22 cellular contexts compared by ENCODE assay signal in the genomic region with DNA sequence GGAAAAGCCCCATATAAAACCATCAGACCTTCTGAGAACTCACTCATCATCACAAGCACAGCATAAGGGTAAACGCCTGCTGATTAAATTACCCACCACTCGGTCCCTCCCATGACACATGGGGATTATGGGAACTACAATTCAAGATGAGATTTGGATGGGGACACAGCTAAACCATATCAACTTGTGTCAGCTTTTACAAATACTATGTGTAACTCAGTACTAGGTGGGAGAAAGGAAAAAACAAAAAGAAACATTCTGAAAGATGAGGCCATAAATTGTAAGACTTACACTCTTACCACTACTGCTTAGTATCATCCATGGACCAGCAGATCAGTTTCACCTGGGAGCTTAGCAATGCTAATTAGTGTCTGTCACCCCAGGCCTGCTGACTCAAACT.
DNase-seq lines count a peak whose midpoint lies in the region; ATAC-seq, FAIRE-seq and TF ChIP-seq lines count a peak whose summit lies in the region.
"Had no signal": no experiment of that assay in that cellular context is flagged by ENCODE, and none has a peak within 500 bp of the region (broad histone marks: within the 10 kb centered on the region; RNA-seq: fewer than 3 reads in every experiment).

No MANE protein-coding gene starts in this region.

- intact Hi-C loops in right lobe of liver (cut with DNase I) (no loop called here), HepG2 (cut with micrococcal nuclease; ENCODE audit: unreplicated experiment) (no loop called here), K562 (cut with micrococcal nuclease) (no loop called here)

- no peak for TF ChIP-seq POLR2A in right lobe of liver (IDR thresholded peaks at IDR 0.05)
- TF ChIP-seq POLR2A in HepG2 (IDR thresholded peaks at IDR 0.05; ENCODE audit: insufficient read depth in 1 of 2, low read depth in 2 of 2, low read length in 2 of 2), result no peak
- no peak for TF ChIP-seq POLR2A in K562 (conservative IDR thresholded peaks at IDR 0.05)

- BruUV-seq in HepG2 (replicated peaks; lab: Mats Ljungman, UMichigan), result no TSS peak
- BruUV-seq in K562 (replicated peaks; lab: Mats Ljungman, UMichigan), result no TSS peak

- no peaks in the 10 kb centered on the region for H3K36me3 Mint-ChIP-seq in activated naive CD8-positive, alpha-beta T cell treated with anti-CD3 and anti-CD28 coated beads, Interleukin-2, amount 50 U/mL, for 24 hours (ENCODE audit: low read depth)
- H3K36me3 Mint-ChIP-seq: CD14-positive monocyte had no signal

- in situ Hi-C loops in HepG2 (cut with HindIII; ENCODE audit: extremely low pct_ligation_motif_present, low pct_unique_long_range_greater_than_20kb) (no loop called here), K562 (cut with MboI) (no loop called here)

- POLR2A ChIA-PET in HepG2 (lab: Yijun Ruan, JAX) (interaction anchor here (3.2 kb wide), 1 partner anchor 27 kb away, joined by 12 read pairs; no protein-coding TSS in a partner anchor), K562 (lab: Yijun Ruan, JAX) (no interaction called here)

- H4K20me1 ChIP-seq in HepG2 (ENCODE audit: insufficient read depth, low read length), result no peaks in the 10 kb centered on the region
- no peaks in the 10 kb centered on the region for H4K20me1 ChIP-seq in K562 (replicated peaks; ENCODE audit: control insufficient read depth, insufficient read depth, low read length)

- H3K9me3 Mint-ChIP-seq in activated naive CD8-positive, alpha-beta T cell treated with anti-CD3 and anti-CD28 coated beads, Interleukin-2, amount 50 U/mL, for 24 hours, result no peaks in the 10 kb centered on the region
- H3K9me3 Mint-ChIP-seq: dendritic cell treated with granulocyte-macrophage colony-stimulating factor and Interleukin-4, amounts not matched to agents 40 ng/mL and 50 ng/mL, for 4 days had no signal

- FAIRE-seq in HepG2 (lab: Jason Lieb, UNC), result no peak
- no peak for FAIRE-seq in K562 (lab: Jason Lieb, UNC)
- FAIRE-seq: endometrium had no signal

- H3K4me1 Mint-ChIP-seq in activated naive CD8-positive, alpha-beta T cell treated with anti-CD3 and anti-CD28 coated beads, Interleukin-2, amount 50 U/mL, for 24 hours, result peaks cover 7% of the 10 kb centered on the region

- H3K36me3 ChIP-seq in right lobe of liver (no peaks in the 10 kb centered on the region), HepG2 (replicated peaks in 1 of 2; ENCODE audit: control insufficient read depth in 1 of 2, insufficient read depth in 2 of 2, low read length in 2 of 2) (no peaks in the 10 kb centered on the region), K562 (ENCODE audit: control insufficient read depth, insufficient read depth, low read length) (no peaks in the 10 kb centered on the region), parathyroid adenoma (ENCODE audit: control insufficient read depth, insufficient read depth, low read length) (no peaks in the 10 kb centered on the region)
- H3K36me3 ChIP-seq: cardiac muscle cell, SJSA1, upper lobe of right lung had no signal

- H3K4me3 ChIP-seq in right lobe of liver, result no peak overlapping the region
- H3K4me3 ChIP-seq in HepG2 (replicated peaks in 1 of 3; ENCODE audit: insufficient read depth in 1 of 3, low read depth in 2 of 3, low read length in 3 of 3), result no peak overlapping the region
- no peak overlapping the region for H3K4me3 ChIP-seq in K562
- no peak overlapping the region for H3K4me3 ChIP-seq in parathyroid adenoma (ENCODE audit: low read depth, low read length)
- H3K4me3 ChIP-seq: cardiac muscle cell, SJSA1, upper lobe of right lung had no signal

- H3K4me1 ChIP-seq in right lobe of liver, result peaks cover 0 to 68% (median 17%) of the 10 kb centered on the region in 4 donors
- peaks cover 43% of the 10 kb centered on the region for H3K4me1 ChIP-seq in HepG2 (ENCODE audit: insufficient read depth, low read length)
- no peaks in the 10 kb centered on the region for H3K4me1 ChIP-seq in K562 (replicated peaks in 1 of 2; ENCODE audit: control insufficient read depth in 2 of 2, insufficient read depth in 2 of 2, low read length in 2 of 2)
- no peaks in the 10 kb centered on the region for H3K4me1 ChIP-seq in parathyroid adenoma

- TF ChIP-seq EP300 in HepG2 (IDR thresholded peaks at IDR 0.05; ENCODE audit: low read depth in 2 of 2, low read length in 2 of 2) (no peak), HepG2 (CRISPR knock-in tag; IDR thresholded peaks at IDR 0.05; ENCODE audit: borderline replicate concordance) (no peak), K562 (IDR thresholded peaks at IDR 0.05; ENCODE audit: low read length) (no peak)

- H3K27me3 Mint-ChIP-seq in activated naive CD8-positive, alpha-beta T cell treated with anti-CD3 and anti-CD28 coated beads, Interleukin-2, amount 50 U/mL, for 24 hours, result no peaks in the 10 kb centered on the region
- H3K27me3 Mint-ChIP-seq: activated CD4-positive, alpha-beta T cell treated with anti-CD3 and anti-CD28 coated beads for 36 hours; dendritic cell treated with granulocyte-macrophage colony-stimulating factor and Interleukin-4, amounts not matched to agents 40 ng/mL and 50 ng/mL, for 4 days had no signal

- H3K4me2 ChIP-seq in HepG2 (ENCODE audit: low read depth, low read length) (no peak overlapping the region), K562 (ENCODE audit: insufficient read depth, low read length) (no peak overlapping the region), parathyroid adenoma (ENCODE audit: low read length) (no peak overlapping the region)

- H3K9ac ChIP-seq in HepG2 (ENCODE audit: insufficient read depth, low read depth, low read length), result no peak overlapping the region
- H3K9ac ChIP-seq in K562 (ENCODE audit: insufficient read depth in 1 of 2, low read depth in 2 of 2, low read length in 2 of 2), result no peak overlapping the region
- H3K9ac ChIP-seq in parathyroid adenoma, result no peak overlapping the region

- TF ChIP-seq CTCF in right lobe of liver (IDR thresholded peaks at IDR 0.05) (no peak), HepG2 (CRISPR knock-in tag; IDR thresholded peaks at IDR 0.05) (no peak), K562 (IDR thresholded peaks at IDR 0.05 in 2 of 3, conservative IDR thresholded peaks at IDR 0.05 in 1 of 3; ENCODE audit: insufficient read depth in 2 of 3, low read depth in 1 of 3, low read length in 3 of 3) (no peak), parathyroid adenoma (IDR thresholded peaks at IDR 0.05) (no peak)

- H3K9me3 ChIP-seq in right lobe of liver (no peaks in the 10 kb centered on the region), HepG2 (ENCODE audit: low read length) (no peaks in the 10 kb centered on the region), K562 (replicated peaks; ENCODE audit: control insufficient read depth, insufficient read depth, low read depth, low read length) (0 out of 2 replicates have a peak, but pooled peaks cover 2% of the 10 kb centered on the region), parathyroid adenoma (ENCODE audit: control insufficient read depth, low read length) (no peaks in the 10 kb centered on the region)
- H3K9me3 ChIP-seq: SJSA1, upper lobe of right lung had no signal

- CTCF ChIA-PET in HepG2 (lab: Yijun Ruan, JAX; ENCODE audit: low intra/inter-chr PET ratio, low total read pairs), result no interaction called here
- CTCF ChIA-PET in K562 (lab: Yijun Ruan, JAX; ENCODE audit: low intra/inter-chr PET ratio), result no interaction called here

- DNase-seq in right lobe of liver (no peak), HepG2 (ENCODE audit: low spot score) (no peak), K562 (ENCODE audit: extremely low read depth in 1 of 4, low spot score in 3 of 4) (no peak), NCI-H526 treated with DMSO at 0.1 percent for 48 hours (lab: John Stamatoyannopoulos, UW) (no peak), putamen (ENCODE audit: low spot score) (no peak)
- DNase-seq in activated naive CD8-positive, alpha-beta T cell treated with anti-CD3 and anti-CD28 coated beads, Interleukin-2, amount 50 U/mL, for 24 hours, result no peak
- DNase-seq: activated CD4-positive, alpha-beta T cell treated with anti-CD3 and anti-CD28 coated beads for 36 hours; activated naive CD4-positive, alpha-beta T cell treated with Interleukin-2 at 50 U/mL for 16 hours; activated T-cell treated with anti-CD3 and anti-CD28 coated beads, Interleukin-2, amount 50 U/mL, for 48 hours; MM.1S; NCI-H1436 treated with DMSO at 0.1 percent for 48 hours; NCI-H2227 treated with DMSO at 0.1 percent for 48 hours; stimulated activated CD8-positive, alpha-beta memory T cell treated with anti-CD3 and anti-CD28 coated beads, Interleukin-4, amount 100 ng/mL, for 48 hours; T-helper 1 cell; upper lobe of right lung had no signal

- no peaks in the 10 kb centered on the region for H3K9me1 ChIP-seq in K562 (ENCODE audit: control insufficient read depth, insufficient read depth, low read length)

- H3K27me3 ChIP-seq in right lobe of liver (no peaks in the 10 kb centered on the region), HepG2 (ENCODE audit: control insufficient read depth in 1 of 2, insufficient read depth in 2 of 2, low read length in 2 of 2) (no peaks in the 10 kb centered on the region), K562 (ENCODE audit: control insufficient read depth in 2 of 2, insufficient read depth in 2 of 2, low read length in 2 of 2) (no peaks in the 10 kb centered on the region), parathyroid adenoma (ENCODE audit: control insufficient read depth, insufficient read depth, low read length) (no peaks in the 10 kb centered on the region)
- H3K27me3 ChIP-seq: cardiac muscle cell, SJSA1, upper lobe of right lung had no signal

- no peak overlapping the region for H3K27ac Mint-ChIP-seq in activated naive CD8-positive, alpha-beta T cell treated with anti-CD3 and anti-CD28 coated beads, Interleukin-2, amount 50 U/mL, for 24 hours
- H3K27ac Mint-ChIP-seq: activated CD4-positive, alpha-beta T cell treated with anti-CD3 and anti-CD28 coated beads for 36 hours; CD14-positive monocyte; dendritic cell treated with granulocyte-macrophage colony-stimulating factor and Interleukin-4, amounts not matched to agents 40 ng/mL and 50 ng/mL, for 4 days had no signal

- H3K27ac ChIP-seq in right lobe of liver, result peak overlapping the region in 2 of 3 donors; percentile 57 to 81
- no peak overlapping the region for H3K27ac ChIP-seq in HepG2 (ENCODE audit: extremely low read length, insufficient read depth, low read length)
- no peak overlapping the region for H3K27ac ChIP-seq in K562 (ENCODE audit: extremely low read depth, low read depth, low read length)
- H3K27ac ChIP-seq in parathyroid adenoma, result peak overlapping the region; percentile 26
- H3K27ac ChIP-seq: cardiac muscle cell, SJSA1, upper lobe of right lung had no signal

- no peak overlapping the region for H2AFZ ChIP-seq in HepG2 (ENCODE audit: low read length)
- H2AFZ ChIP-seq in K562 (ENCODE audit: low read depth, low read length), result no peak overlapping the region
- no peak overlapping the region for H2AFZ ChIP-seq in parathyroid adenoma

- no peak overlapping the region for H3K4me3 Mint-ChIP-seq in activated naive CD8-positive, alpha-beta T cell treated with anti-CD3 and anti-CD28 coated beads, Interleukin-2, amount 50 U/mL, for 24 hours
- H3K4me3 Mint-ChIP-seq: activated CD4-positive, alpha-beta T cell treated with anti-CD3 and anti-CD28 coated beads for 36 hours; CD14-positive monocyte; dendritic cell treated with granulocyte-macrophage colony-stimulating factor and Interleukin-4, amounts not matched to agents 40 ng/mL and 50 ng/mL, for 4 days had no signal

- ATAC-seq in right lobe of liver (no peak), HepG2 (no peak), K562 (no peak), HG02970 (IDR thresholded peaks at IDR 0.05; ENCODE audit: low FRiP score, unreplicated experiment) (no peak)
- no peak for ATAC-seq in activated naive CD8-positive, alpha-beta T cell treated with anti-CD3 and anti-CD28 coated beads, Interleukin-2, amount 50 U/mL, for 24 hours
- ATAC-seq: activated CD4-positive, alpha-beta T cell treated with anti-CD3 and anti-CD28 coated beads for 36 hours; upper lobe of right lung had no signal

- H3K79me2 ChIP-seq in HepG2 (ENCODE audit: insufficient read depth, low read length), result no peaks in the 10 kb centered on the region
- no peaks in the 10 kb centered on the region for H3K79me2 ChIP-seq in K562 (ENCODE audit: control insufficient read depth, insufficient read depth, low read length)
- H3K79me2 ChIP-seq in parathyroid adenoma, result no peaks in the 10 kb centered on the region

- TF ChIP-seq RAD21 in HepG2 (CRISPR knock-in tag; IDR thresholded peaks at IDR 0.05), result no peak
- TF ChIP-seq RAD21 in K562 (CRISPR knock-in tag; conservative IDR thresholded peaks at IDR 0.05 in 1 of 2, IDR thresholded peaks at IDR 0.05 in 1 of 2), result no peak

- WGBS in right lobe of liver (ENCODE audit: insufficient coverage, low coverage, low lambda C conversion rate, missing lambda C conversion rate), result 81% methylated on average over 2 of the region's 2 CpGs
- WGBS in HepG2 (ENCODE audit: low lambda C conversion rate), result 100% methylated on average over 2 of the region's 2 CpGs
- 4% methylated on average over 2 of the region's 2 CpGs for WGBS in K562 (ENCODE audit: insufficient coverage, low coverage, missing lambda C conversion rate)

Comparison
In these comparisons a context has a peak if more than half of its experiments do, and no peak if none do; other contexts are left out.
1. H3K27ac ChIP-seq: peak in right lobe of liver (2 of 3) and parathyroid adenoma (single experiment); none in HepG2 (single experiment) and K562 (single experiment).